ENCODE assay signal across 1 cellular context in the genomic region with DNA sequence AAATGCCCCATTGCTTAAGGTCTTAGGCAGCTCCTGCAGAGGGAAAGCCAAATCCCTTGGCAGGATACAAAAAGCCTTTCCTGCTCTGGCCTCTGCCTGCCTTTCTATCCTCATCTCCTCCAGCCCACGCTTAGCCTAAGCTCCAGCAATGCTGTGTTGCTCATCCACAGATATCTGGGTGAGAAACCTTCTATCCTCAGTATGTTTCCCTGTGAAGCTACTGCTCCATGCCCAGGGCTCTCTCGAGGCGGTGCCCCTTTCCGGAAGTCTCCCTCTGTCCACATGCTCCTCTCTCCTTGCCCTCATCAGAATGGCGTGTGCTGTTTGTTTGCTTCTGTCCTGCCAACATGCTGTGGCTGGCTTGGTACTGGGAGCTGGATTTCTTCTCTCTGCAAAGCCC.
TF ChIP-seq lines count a peak whose summit lies in the region.

No MANE protein-coding gene starts in this region.

TF ChIP-seq in IMR-90, 13 proteins besides CTCF, POLR2A, EP300 and RAD21:
- TF ChIP-seq USF2 (IDR thresholded peaks at IDR 0.05; ENCODE audit: low read depth, low read length) = no peak
- TF ChIP-seq MAFK (IDR thresholded peaks at IDR 0.05; ENCODE audit: low read depth, low read length) = no peak
- TF ChIP-seq RFX5 (IDR thresholded peaks at IDR 0.05; ENCODE audit: low read depth, low read length) = no peak
- TF ChIP-seq CEBPB (IDR thresholded peaks at IDR 0.05; ENCODE audit: low read depth, low read length) = no peak
- TF ChIP-seq MAZ (IDR thresholded peaks at IDR 0.05; ENCODE audit: borderline replicate concordance, low read depth, low read length) = no peak
- TF ChIP-seq FOS (IDR thresholded peaks at IDR 0.05; ENCODE audit: low read depth, low read length) = no peak
- TF ChIP-seq CHD1 (IDR thresholded peaks at IDR 0.05; ENCODE audit: low read depth, low read length) = no peak
- no peak for TF ChIP-seq NFE2L2 (IDR thresholded peaks at IDR 0.05; ENCODE audit: low read depth, low read length)
- TF ChIP-seq SMC3 (IDR thresholded peaks at IDR 0.05; ENCODE audit: low read depth, low read length) = no peak
